3 cellular contexts compared by ENCODE assay signal in genomic region chr15:77305953-77306352, GRCh38.
TF ChIP-seq lines count a peak whose summit lies in the region.

No MANE protein-coding gene starts in this region.

TF ChIP-seq in IMR-90, 13 proteins besides CTCF, POLR2A, EP300 and RAD21 (continued from another document):
- TF ChIP-seq, protein P1, sequence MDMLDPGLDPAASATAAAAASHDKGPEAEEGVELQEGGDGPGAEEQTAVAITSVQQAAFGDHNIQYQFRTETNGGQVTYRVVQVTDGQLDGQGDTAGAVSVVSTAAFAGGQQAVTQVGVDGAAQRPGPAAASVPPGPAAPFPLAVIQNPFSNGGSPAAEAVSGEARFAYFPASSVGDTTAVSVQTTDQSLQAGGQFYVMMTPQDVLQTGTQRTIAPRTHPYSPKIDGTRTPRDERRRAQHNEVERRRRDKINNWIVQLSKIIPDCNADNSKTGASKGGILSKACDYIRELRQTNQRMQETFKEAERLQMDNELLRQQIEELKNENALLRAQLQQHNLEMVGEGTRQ (IDR thresholded peaks at IDR 0.05; ENCODE audit: low read depth, low read length), result no peak
- TF ChIP-seq SMC3 (IDR thresholded peaks at IDR 0.05; ENCODE audit: low read depth, low read length) (no peak), ELK1 (IDR thresholded peaks at IDR 0.05; ENCODE audit: borderline replicate concordance, low read depth, low read length) (no peak), MAZ (IDR thresholded peaks at IDR 0.05; ENCODE audit: borderline replicate concordance, low read depth, low read length) (no peak)

TF ChIP-seq in K562, 482 proteins besides CTCF, POLR2A, EP300 and RAD21 (continues in another document):
- TF ChIP-seq MXD1 (CRISPR knock-in tag; IDR thresholded peaks at IDR 0.05; ENCODE audit: borderline replicate concordance, poor library complexity, severe bottlenecking), result no peak
- no peak for TF ChIP-seq ZZZ3 (IDR thresholded peaks at IDR 0.05)
- TF ChIP-seq EP400 (IDR thresholded peaks at IDR 0.05), result peak; percentile 27; the same call in 1 of the 2 replicates
- peak; percentile 29 for TF ChIP-seq SMARCB1 (IDR thresholded peaks at IDR 0.05; ENCODE audit: insufficient read length, low read depth)
- TF ChIP-seq NFRKB (IDR thresholded peaks at IDR 0.05; ENCODE audit: low read depth), result no peak
- TF ChIP-seq MAFK (IDR thresholded peaks at IDR 0.05; ENCODE audit: low read length), result peak; percentile 79
- peak; percentile 53 for TF ChIP-seq HMBOX1 (IDR thresholded peaks at IDR 0.05)
- no peak for TF ChIP-seq MEIS2 (IDR thresholded peaks at IDR 0.05; ENCODE audit: partially characterized antibody)
- no peak for TF ChIP-seq ZNF778 (CRISPR knock-in tag; IDR thresholded peaks at IDR 0.05)
- TF ChIP-seq MAFF (IDR thresholded peaks at IDR 0.05; ENCODE audit: low read length), result peak; percentile 86
- TF ChIP-seq FOXA1 (IDR thresholded peaks at IDR 0.05; ENCODE audit: borderline replicate concordance), result no peak
- TF ChIP-seq, protein P2, sequence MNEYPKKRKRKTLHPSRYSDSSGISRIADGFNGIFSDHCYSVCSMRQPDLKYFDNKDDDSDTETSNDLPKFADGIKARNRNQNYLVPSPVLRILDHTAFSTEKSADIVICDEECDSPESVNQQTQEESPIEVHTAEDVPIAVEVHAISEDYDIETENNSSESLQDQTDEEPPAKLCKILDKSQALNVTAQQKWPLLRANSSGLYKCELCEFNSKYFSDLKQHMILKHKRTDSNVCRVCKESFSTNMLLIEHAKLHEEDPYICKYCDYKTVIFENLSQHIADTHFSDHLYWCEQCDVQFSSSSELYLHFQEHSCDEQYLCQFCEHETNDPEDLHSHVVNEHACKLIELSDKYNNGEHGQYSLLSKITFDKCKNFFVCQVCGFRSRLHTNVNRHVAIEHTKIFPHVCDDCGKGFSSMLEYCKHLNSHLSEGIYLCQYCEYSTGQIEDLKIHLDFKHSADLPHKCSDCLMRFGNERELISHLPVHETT (CRISPR knock-in tag; conservative IDR thresholded peaks at IDR 0.05 in 1 of 2, IDR thresholded peaks at IDR 0.05 in 1 of 2), result 0 out of 4 replicates have a peak, but pooled peaks of 1 of the 2 experiments have one; percentile 36
- TF ChIP-seq, protein P3, sequence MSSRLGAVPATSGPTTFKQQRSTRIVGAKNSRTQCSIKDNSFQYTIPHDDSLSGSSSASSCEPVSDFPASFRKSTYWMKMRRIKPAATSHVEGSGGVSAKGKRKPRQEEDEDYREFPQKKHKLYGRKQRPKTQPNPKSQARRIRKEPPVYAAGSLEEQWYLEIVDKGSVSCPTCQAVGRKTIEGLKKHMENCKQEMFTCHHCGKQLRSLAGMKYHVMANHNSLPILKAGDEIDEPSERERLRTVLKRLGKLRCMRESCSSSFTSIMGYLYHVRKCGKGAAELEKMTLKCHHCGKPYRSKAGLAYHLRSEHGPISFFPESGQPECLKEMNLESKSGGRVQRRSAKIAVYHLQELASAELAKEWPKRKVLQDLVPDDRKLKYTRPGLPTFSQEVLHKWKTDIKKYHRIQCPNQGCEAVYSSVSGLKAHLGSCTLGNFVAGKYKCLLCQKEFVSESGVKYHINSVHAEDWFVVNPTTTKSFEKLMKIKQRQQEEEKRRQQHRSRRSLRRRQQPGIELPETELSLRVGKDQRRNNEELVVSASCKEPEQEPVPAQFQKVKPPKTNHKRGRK (tag; IDR thresholded peaks at IDR 0.05), result no peak
- TF ChIP-seq C11orf30 (IDR thresholded peaks at IDR 0.05; ENCODE audit: low read depth), result peak; percentile 88
- TF ChIP-seq MCM7 (IDR thresholded peaks at IDR 0.05), result no peak
- TF ChIP-seq, protein P4, sequence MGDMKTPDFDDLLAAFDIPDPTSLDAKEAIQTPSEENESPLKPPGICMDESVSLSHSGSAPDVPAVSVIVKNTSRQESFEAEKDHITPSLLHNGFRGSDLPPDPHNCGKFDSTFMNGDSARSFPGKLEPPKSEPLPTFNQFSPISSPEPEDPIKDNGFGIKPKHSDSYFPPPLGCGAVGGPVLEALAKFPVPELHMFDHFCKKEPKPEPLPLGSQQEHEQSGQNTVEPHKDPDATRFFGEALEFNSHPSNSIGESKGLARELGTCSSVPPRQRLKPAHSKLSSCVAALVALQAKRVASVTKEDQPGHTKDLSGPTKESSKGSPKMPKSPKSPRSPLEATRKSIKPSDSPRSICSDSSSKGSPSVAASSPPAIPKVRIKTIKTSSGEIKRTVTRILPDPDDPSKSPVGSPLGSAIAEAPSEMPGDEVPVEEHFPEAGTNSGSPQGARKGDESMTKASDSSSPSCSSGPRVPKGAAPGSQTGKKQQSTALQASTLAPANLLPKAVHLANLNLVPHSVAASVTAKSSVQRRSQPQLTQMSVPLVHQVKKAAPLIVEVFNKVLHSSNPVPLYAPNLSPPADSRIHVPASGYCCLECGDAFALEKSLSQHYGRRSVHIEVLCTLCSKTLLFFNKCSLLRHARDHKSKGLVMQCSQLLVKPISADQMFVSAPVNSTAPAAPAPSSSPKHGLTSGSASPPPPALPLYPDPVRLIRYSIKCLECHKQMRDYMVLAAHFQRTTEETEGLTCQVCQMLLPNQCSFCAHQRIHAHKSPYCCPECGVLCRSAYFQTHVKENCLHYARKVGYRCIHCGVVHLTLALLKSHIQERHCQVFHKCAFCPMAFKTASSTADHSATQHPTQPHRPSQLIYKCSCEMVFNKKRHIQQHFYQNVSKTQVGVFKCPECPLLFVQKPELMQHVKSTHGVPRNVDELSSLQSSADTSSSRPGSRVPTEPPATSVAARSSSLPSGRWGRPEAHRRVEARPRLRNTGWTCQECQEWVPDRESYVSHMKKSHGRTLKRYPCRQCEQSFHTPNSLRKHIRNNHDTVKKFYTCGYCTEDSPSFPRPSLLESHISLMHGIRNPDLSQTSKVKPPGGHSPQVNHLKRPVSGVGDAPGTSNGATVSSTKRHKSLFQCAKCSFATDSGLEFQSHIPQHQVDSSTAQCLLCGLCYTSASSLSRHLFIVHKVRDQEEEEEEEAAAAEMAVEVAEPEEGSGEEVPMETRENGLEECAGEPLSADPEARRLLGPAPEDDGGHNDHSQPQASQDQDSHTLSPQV (IDR thresholded peaks at IDR 0.05), result peak; percentile 73
- no peak for TF ChIP-seq MCM5 (IDR thresholded peaks at IDR 0.05; ENCODE audit: low read depth)
- TF ChIP-seq NFE2L1 (tag; IDR thresholded peaks at IDR 0.05; ENCODE audit: borderline replicate concordance, low read depth), result peak; percentile 83
- TF ChIP-seq KLF10 (CRISPR knock-in tag; IDR thresholded peaks at IDR 0.05), result no peak

TF ChIP-seq in SK-N-SH treated with all-trans-retinoic acid at 6 μM for 48 hours, 23 proteins besides CTCF, POLR2A, EP300 and RAD21 (continued from another document):
- TF ChIP-seq TSHZ2 (CRISPR knock-in tag; IDR thresholded peaks at IDR 0.05), result no peak
- no peak for TF ChIP-seq ZNF8 (CRISPR knock-in tag; IDR thresholded peaks at IDR 0.05)
- TF ChIP-seq ESRRG (CRISPR knock-in tag; IDR thresholded peaks at IDR 0.05), result no peak
- no peak for TF ChIP-seq ZNF70 (CRISPR knock-in tag; IDR thresholded peaks at IDR 0.05)
- no peak for TF ChIP-seq ARNTL (CRISPR knock-in tag; IDR thresholded peaks at IDR 0.05; ENCODE audit: borderline replicate concordance, low read depth)
- TF ChIP-seq CSDC2 (CRISPR knock-in tag; IDR thresholded peaks at IDR 0.05), result no peak
- TF ChIP-seq ZNF565 (CRISPR knock-in tag; conservative IDR thresholded peaks at IDR 0.05; ENCODE audit: low read depth), result no peak
- TF ChIP-seq ZFP30 (CRISPR knock-in tag; IDR thresholded peaks at IDR 0.05), result no peak
- TF ChIP-seq GLIS3 (CRISPR knock-in tag; IDR thresholded peaks at IDR 0.05), result no peak
- TF ChIP-seq ISL1 (CRISPR knock-in tag; IDR thresholded peaks at IDR 0.05), result no peak
- TF ChIP-seq, protein P5, sequence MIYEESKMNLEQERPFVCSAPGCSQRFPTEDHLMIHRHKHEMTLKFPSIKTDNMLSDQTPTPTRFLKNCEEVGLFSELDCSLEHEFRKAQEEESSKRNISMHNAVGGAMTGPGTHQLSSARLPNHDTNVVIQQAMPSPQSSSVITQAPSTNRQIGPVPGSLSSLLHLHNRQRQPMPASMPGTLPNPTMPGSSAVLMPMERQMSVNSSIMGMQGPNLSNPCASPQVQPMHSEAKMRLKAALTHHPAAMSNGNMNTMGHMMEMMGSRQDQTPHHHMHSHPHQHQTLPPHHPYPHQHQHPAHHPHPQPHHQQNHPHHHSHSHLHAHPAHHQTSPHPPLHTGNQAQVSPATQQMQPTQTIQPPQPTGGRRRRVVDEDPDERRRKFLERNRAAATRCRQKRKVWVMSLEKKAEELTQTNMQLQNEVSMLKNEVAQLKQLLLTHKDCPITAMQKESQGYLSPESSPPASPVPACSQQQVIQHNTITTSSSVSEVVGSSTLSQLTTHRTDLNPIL (CRISPR knock-in tag; IDR thresholded peaks at IDR 0.05; ENCODE audit: low read depth), result no peak
TF ChIP-seq in SK-N-SH treated with all-trans-retinoic acid at 6 μM for 48 hours: peak in this region for 0.
